1 cellular context compared by ENCODE assay signal in the genomic region with DNA sequence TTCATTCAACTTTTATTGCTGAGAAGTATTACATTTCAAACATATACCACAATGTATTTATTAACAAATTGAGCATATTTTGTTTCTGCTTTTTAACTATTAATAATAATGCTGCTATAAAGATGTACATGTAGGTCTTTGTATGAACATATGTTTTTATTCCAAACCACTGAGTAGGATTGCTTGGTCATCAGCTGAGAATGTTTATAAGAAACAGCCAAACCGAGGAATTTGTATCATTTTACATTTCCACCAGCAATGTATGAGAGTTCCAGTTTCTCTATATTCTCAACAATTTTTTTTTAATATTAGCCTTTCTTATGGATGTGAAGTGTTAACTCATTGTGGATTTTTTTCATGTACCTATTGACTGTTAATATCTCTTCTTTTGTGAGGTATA.
TF ChIP-seq lines count a peak whose summit lies in the region.

No MANE protein-coding gene starts in this region.

TF ChIP-seq in GM23338, 12 proteins besides CTCF, POLR2A, EP300 and RAD21 (continued from another document):
- TF ChIP-seq ZNF462 (CRISPR knock-in tag; IDR thresholded peaks at IDR 0.05), result no peak
- no peak for TF ChIP-seq ZNF114 (CRISPR knock-in tag; IDR thresholded peaks at IDR 0.05)
- TF ChIP-seq JUNB (IDR thresholded peaks at IDR 0.05; ENCODE audit: unreplicated experiment), result no peak
- TF ChIP-seq EZH2phosphoT487 (IDR thresholded peaks at IDR 0.05; ENCODE audit: unreplicated experiment), result no peak
- TF ChIP-seq STAT1 (IDR thresholded peaks at IDR 0.05; ENCODE audit: unreplicated experiment), result no peak
